ENCODE assay signal across 25 cellular contexts in the genomic region with DNA sequence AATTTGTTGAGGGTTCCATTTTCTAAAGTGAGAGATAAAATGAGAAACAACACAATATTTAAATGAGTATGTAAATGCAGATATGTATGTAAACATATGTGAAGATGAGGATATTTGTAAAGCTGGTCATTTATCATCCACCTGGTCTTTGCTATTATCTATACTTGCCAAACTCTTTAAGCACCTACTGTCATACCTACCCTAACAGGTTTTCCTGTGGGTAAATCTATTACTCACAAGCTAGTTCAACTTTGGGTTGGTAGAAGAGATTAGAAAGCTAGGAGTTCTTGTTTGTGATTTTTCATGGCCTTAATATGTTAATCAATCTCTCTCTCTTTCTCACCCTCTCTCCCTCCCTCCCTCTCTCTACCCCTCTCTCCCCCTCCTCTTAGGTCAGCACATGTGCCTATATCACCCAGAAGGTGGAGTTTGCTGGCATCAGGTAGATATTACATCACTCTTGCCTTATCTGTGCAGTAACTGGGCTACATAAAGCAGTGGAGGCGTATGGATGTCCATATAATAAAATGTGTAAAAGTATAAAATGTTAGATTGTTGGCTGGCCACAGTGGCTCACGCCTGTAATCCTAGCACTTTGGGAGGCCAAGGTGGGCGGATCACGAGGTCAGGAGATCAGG.
"Had no signal": no experiment of that assay in that cellular context is flagged by ENCODE, and none has a peak within 500 bp of the region (broad histone marks: within the 10 kb centered on the region; RNA-seq: fewer than 3 reads in every experiment).

No MANE protein-coding gene starts in this region.

- DNase-seq: activated CD4-positive, alpha-beta memory T cell treated with anti-CD3 and anti-CD28 coated beads, Interleukin-2, amount 10 ng/mL, durations not matched to agents 7 days and 5 days; activated CD4-positive, alpha-beta T cell treated with anti-CD3 and anti-CD28 coated beads for 48 hours; activated effector memory CD4-positive, alpha-beta T cell treated with anti-CD3 and anti-CD28 coated beads, Interleukin-2, amount 50 U/mL, for 16 hours; activated T-cell treated with anti-CD3 and anti-CD28 coated beads, Interleukin-2, amount 50 U/mL, for 48 hours; amniotic stem cell; endodermal cell; foreskin keratinocyte; immature natural killer cell; lower lobe of right lung; naive thymus-derived CD8-positive, alpha-beta T cell; retina; sigmoid colon; SJCRH30; stimulated activated CD4-positive, alpha-beta T cell treated with anti-CD3 and anti-CD28 coated beads, Interleukin-15, amount 100 ng/mL, for 24 hours; stimulated activated naive CD4-positive, alpha-beta T cell treated with Interleukin-2 at 50 U/mL for 16 hours; T-cell; tibial artery had no signal

- H3K4me3 Mint-ChIP-seq: activated CD4-positive, alpha-beta memory T cell treated with anti-CD3 and anti-CD28 coated beads, Interleukin-2, amount 10 ng/mL, durations not matched to agents 7 days and 5 days; activated naive CD8-positive, alpha-beta T cell; endodermal cell; immature natural killer cell; naive thymus-derived CD8-positive, alpha-beta T cell; neural progenitor cell; T-cell had no signal

- H3K27ac Mint-ChIP-seq: activated CD4-positive, alpha-beta memory T cell treated with anti-CD3 and anti-CD28 coated beads, Interleukin-2, amount 10 ng/mL, durations not matched to agents 7 days and 5 days; activated naive CD8-positive, alpha-beta T cell; endodermal cell; immature natural killer cell; naive thymus-derived CD8-positive, alpha-beta T cell; neural progenitor cell; T-cell had no signal

- H3K27me3 Mint-ChIP-seq: activated CD4-positive, alpha-beta memory T cell treated with anti-CD3 and anti-CD28 coated beads, Interleukin-2, amount 10 ng/mL, durations not matched to agents 7 days and 5 days; activated naive CD8-positive, alpha-beta T cell; naive thymus-derived CD8-positive, alpha-beta T cell; T-cell had no signal

- H3K36me3 ChIP-seq: breast epithelium had no signal

- H3K4me1 Mint-ChIP-seq: endodermal cell, neural progenitor cell, T-cell had no signal

- H3K9me3 Mint-ChIP-seq: activated CD4-positive, alpha-beta memory T cell treated with anti-CD3 and anti-CD28 coated beads, Interleukin-2, amount 10 ng/mL, durations not matched to agents 7 days and 5 days; endodermal cell; immature natural killer cell; naive thymus-derived CD8-positive, alpha-beta T cell; neural progenitor cell; T-cell had no signal

- H3K27ac ChIP-seq: breast epithelium, coronary artery, epithelial cell of prostate, foreskin keratinocyte, lower lobe of right lung, neural progenitor cell, sigmoid colon, SJCRH30, tibial artery had no signal

- ATAC-seq: foreskin keratinocyte; left lobe of liver; lower lobe of right lung; naive thymus-derived CD8-positive, alpha-beta T cell; T-cell had no signal

- H3K9me3 ChIP-seq: breast epithelium, lower lobe of right lung, sigmoid colon, SJCRH30, tibial artery had no signal

- H3K4me1 ChIP-seq: breast epithelium, foreskin keratinocyte, lower lobe of right lung, neural progenitor cell, sigmoid colon, SJCRH30, tibial artery had no signal

- H3K27me3 ChIP-seq: breast epithelium, foreskin keratinocyte, neural progenitor cell, sigmoid colon, SJCRH30, tibial artery had no signal

- H3K4me3 ChIP-seq: breast epithelium, coronary artery, lower lobe of right lung, neural progenitor cell, sigmoid colon, SJCRH30, smooth muscle cell, tibial artery had no signal

- FAIRE-seq: TTC549 had no signal
